Comparison of ENCODE assay signal across 1 cellular context in the genomic region with DNA sequence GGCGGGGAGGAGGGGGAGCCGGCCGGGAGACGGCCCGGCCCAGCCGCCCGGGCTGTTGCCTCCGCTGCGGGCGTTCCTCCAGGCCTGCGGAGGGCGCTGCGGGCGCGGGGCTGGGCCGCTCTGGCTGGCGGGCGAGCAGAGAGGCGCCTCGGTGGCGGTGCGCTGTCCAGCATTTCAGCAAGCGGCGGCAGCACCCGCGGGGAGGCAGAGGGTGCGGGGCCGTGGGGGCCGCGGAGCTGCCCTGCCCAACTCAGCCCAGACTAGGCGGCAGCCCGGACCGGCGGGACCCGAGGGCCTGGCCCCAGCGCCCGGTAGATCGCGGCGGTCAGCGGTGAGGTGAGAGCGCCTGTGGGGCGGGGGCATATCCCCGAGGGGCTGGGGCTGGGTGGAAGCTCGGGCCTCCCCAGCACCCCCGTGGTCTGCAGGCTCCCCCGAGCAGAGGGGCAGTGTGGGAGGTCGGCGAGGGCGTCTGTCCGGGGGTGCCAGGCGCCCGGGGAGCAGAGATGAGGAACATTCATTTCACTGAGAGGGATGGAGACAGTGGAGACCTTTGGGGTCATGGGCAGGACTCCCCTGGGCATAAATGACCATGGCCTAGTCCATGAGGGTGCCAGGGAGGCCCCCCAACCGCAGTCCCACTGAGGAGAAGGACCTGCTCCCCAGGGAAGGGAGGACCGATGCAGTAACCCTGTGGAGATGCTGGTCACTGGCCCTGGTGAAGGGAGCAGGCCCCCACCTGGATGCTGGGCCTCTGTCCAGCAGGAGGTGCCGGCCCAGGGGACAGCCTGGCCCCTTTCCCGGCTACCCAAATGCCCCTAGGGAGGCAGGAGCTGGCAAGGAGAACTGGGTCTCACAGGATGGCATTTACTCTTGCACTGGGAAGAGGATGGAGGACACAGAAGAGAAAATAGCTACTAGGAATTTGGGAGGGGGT.
A peak's percentile ranks its signal among the peaks of the same experiment; 100 is the strongest.
TF ChIP-seq lines count a peak whose summit lies in the region.

A gene with protein sequence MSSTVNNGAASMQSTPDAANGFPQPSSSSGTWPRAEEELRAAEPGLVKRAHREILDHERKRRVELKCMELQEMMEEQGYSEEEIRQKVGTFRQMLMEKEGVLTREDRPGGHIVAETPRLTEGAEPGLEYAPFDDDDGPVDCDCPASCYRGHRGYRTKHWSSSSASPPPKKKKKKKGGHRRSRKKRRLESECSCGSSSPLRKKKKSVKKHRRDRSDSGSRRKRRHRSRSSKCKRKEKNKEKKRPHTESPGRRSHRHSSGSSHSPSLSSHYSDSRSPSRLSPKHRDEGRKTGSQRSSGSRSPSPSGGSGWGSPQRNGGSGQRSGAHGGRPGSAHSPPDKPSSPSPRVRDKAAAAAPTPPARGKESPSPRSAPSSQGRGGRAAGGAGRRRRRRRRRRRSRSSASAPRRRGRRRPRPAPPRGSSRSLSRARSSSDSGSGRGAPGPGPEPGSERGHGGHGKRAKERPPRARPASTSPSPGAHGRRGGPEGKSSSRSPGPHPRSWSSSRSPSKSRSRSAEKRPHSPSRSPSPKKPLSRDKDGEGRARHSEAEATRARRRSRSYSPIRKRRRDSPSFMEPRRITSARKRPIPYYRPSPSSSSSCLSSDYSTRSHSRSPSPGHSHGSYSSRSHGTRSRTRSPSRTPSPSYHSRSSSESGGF (plus strand): TSS at position 165 of the 934 bp plus-strand sequence. CDS start 33,171 bp downstream, outside the sequence.

TF ChIP-seq in K562, 482 proteins besides CTCF, POLR2A, EP300 and RAD21 (continued from another document and continues in another):
- TF ChIP-seq, protein P1, sequence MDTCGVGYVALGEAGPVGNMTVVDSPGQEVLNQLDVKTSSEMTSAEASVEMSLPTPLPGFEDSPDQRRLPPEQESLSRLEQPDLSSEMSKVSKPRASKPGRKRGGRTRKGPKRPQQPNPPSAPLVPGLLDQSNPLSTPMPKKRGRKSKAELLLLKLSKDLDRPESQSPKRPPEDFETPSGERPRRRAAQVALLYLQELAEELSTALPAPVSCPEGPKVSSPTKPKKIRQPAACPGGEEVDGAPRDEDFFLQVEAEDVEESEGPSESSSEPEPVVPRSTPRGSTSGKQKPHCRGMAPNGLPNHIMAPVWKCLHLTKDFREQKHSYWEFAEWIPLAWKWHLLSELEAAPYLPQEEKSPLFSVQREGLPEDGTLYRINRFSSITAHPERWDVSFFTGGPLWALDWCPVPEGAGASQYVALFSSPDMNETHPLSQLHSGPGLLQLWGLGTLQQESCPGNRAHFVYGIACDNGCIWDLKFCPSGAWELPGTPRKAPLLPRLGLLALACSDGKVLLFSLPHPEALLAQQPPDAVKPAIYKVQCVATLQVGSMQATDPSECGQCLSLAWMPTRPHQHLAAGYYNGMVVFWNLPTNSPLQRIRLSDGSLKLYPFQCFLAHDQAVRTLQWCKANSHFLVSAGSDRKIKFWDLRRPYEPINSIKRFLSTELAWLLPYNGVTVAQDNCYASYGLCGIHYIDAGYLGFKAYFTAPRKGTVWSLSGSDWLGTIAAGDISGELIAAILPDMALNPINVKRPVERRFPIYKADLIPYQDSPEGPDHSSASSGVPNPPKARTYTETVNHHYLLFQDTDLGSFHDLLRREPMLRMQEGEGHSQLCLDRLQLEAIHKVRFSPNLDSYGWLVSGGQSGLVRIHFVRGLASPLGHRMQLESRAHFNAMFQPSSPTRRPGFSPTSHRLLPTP (IDR thresholded peaks at IDR 0.05; ENCODE audit: borderline replicate concordance, extremely low read depth, insufficient read length) = no peak
- TF ChIP-seq E2F3 (CRISPR knock-in tag; IDR thresholded peaks at IDR 0.05) (peak; percentile 32; the same call in 1 of the 2 replicates), ZNF507 (tag; conservative IDR thresholded peaks at IDR 0.05) (no peak), SMAD4 (CRISPR knock-in tag; conservative IDR thresholded peaks at IDR 0.05) (peak; percentile 85), ARID1B (IDR thresholded peaks at IDR 0.05) (no peak), SRF (CRISPR knock-in tag; IDR thresholded peaks at IDR 0.05) (peak in 1 of 2 experiments; percentile 84; a peak in 2 of 4 replicates), ZNF431 (CRISPR knock-in tag; IDR thresholded peaks at IDR 0.05) (0 out of 2 replicates have a peak, but pooled peaks have one; percentile 63), ZNF316 (IDR thresholded peaks at IDR 0.05) (no peak), BRD9 (IDR thresholded peaks at IDR 0.05; ENCODE audit: low read depth, partially characterized antibody) (no peak), ZNF699 (CRISPR knock-in tag; IDR thresholded peaks at IDR 0.05; ENCODE audit: insufficient replicate concordance) (no peak), ZNF212 (CRISPR knock-in tag; IDR thresholded peaks at IDR 0.05) (no peak), HNRNPUL1 (IDR thresholded peaks at IDR 0.05; ENCODE audit: low read length) (no peak), XRCC5 (IDR thresholded peaks at IDR 0.05; ENCODE audit: low read depth, low read length) (peak; percentile 94), MCM3 (IDR thresholded peaks at IDR 0.05) (no peak), NR3C1 (CRISPR knock-in tag; IDR thresholded peaks at IDR 0.05) (peak; percentile 97), TRIM28 (IDR thresholded peaks at IDR 0.05) (no peak), RBM14 (IDR thresholded peaks at IDR 0.05; ENCODE audit: borderline replicate concordance, insufficient read depth, low read depth, low read length) (no peak), FOSL1 (tag; conservative IDR thresholded peaks at IDR 0.05) (no peak), PHTF2 (CRISPR knock-in tag; IDR thresholded peaks at IDR 0.05) (no peak), ZNF586 (CRISPR knock-in tag; conservative IDR thresholded peaks at IDR 0.05) (no peak), SMARCE1 (IDR thresholded peaks at IDR 0.05) (no peak), HOXB6 (CRISPR knock-in tag; IDR thresholded peaks at IDR 0.05; ENCODE audit: borderline replicate concordance) (no peak), CCAR2 (IDR thresholded peaks at IDR 0.05; ENCODE audit: low read depth, low read length) (no peak), ELF4 (CRISPR knock-in tag; IDR thresholded peaks at IDR 0.05) (no peak), SIN3A (IDR thresholded peaks at IDR 0.05; ENCODE audit: borderline replicate concordance in 2 of 2, control insufficient read depth in 1 of 2, low read depth in 2 of 2, low read length in 2 of 2) (peak; percentile 61 to 92; a peak in 3 of 4 replicates), KDM1A (IDR thresholded peaks at IDR 0.05) (no peak), HNRNPK (IDR thresholded peaks at IDR 0.05; ENCODE audit: low read depth, low read length, poor library complexity, severe bottlenecking) (peak; percentile 100)
- TF ChIP-seq, protein P2, sequence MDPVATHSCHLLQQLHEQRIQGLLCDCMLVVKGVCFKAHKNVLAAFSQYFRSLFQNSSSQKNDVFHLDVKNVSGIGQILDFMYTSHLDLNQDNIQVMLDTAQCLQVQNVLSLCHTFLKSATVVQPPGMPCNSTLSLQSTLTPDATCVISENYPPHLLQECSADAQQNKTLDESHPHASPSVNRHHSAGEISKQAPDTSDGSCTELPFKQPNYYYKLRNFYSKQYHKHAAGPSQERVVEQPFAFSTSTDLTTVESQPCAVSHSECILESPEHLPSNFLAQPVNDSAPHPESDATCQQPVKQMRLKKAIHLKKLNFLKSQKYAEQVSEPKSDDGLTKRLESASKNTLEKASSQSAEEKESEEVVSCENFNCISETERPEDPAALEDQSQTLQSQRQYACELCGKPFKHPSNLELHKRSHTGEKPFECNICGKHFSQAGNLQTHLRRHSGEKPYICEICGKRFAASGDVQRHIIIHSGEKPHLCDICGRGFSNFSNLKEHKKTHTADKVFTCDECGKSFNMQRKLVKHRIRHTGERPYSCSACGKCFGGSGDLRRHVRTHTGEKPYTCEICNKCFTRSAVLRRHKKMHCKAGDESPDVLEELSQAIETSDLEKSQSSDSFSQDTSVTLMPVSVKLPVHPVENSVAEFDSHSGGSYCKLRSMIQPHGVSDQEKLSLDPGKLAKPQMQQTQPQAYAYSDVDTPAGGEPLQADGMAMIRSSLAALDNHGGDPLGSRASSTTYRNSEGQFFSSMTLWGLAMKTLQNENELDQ (CRISPR knock-in tag; IDR thresholded peaks at IDR 0.05; ENCODE audit: borderline replicate concordance) = no peak
- TF ChIP-seq, protein P3, sequence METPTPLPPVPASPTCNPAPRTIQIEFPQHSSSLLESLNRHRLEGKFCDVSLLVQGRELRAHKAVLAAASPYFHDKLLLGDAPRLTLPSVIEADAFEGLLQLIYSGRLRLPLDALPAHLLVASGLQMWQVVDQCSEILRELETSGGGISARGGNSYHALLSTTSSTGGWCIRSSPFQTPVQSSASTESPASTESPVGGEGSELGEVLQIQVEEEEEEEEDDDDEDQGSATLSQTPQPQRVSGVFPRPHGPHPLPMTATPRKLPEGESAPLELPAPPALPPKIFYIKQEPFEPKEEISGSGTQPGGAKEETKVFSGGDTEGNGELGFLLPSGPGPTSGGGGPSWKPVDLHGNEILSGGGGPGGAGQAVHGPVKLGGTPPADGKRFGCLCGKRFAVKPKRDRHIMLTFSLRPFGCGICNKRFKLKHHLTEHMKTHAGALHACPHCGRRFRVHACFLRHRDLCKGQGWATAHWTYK (CRISPR knock-in tag; IDR thresholded peaks at IDR 0.05) = peak; percentile 26; the same call in 1 of the 2 replicates
- TF ChIP-seq, protein P4, sequence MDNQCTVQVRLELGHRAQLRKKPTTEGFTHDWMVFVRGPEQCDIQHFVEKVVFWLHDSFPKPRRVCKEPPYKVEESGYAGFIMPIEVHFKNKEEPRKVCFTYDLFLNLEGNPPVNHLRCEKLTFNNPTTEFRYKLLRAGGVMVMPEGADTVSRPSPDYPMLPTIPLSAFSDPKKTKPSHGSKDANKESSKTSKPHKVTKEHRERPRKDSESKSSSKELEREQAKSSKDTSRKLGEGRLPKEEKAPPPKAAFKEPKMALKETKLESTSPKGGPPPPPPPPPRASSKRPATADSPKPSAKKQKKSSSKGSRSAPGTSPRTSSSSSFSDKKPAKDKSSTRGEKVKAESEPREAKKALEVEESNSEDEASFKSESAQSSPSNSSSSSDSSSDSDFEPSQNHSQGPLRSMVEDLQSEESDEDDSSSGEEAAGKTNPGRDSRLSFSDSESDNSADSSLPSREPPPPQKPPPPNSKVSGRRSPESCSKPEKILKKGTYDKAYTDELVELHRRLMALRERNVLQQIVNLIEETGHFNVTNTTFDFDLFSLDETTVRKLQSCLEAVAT (IDR thresholded peaks at IDR 0.05) = no peak
- TF ChIP-seq, protein P5, sequence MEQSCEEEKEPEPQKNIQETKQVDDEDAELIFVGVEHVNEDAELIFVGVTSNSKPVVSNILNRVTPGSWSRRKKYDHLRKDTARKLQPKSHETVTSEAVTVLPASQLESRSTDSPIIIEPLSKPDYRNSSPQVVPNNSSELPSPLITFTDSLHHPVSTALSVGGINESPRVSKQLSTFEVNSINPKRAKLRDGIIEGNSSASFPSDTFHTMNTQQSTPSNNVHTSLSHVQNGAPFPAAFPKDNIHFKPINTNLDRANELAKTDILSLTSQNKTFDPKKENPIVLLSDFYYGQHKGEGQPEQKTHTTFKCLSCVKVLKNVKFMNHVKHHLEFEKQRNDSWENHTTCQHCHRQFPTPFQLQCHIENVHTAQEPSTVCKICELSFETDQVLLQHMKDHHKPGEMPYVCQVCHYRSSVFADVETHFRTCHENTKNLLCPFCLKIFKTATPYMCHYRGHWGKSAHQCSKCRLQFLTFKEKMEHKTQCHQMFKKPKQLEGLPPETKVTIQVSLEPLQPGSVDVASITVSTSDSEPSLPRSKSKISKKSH (CRISPR knock-in tag; IDR thresholded peaks at IDR 0.05) = no peak
- TF ChIP-seq, protein P6, sequence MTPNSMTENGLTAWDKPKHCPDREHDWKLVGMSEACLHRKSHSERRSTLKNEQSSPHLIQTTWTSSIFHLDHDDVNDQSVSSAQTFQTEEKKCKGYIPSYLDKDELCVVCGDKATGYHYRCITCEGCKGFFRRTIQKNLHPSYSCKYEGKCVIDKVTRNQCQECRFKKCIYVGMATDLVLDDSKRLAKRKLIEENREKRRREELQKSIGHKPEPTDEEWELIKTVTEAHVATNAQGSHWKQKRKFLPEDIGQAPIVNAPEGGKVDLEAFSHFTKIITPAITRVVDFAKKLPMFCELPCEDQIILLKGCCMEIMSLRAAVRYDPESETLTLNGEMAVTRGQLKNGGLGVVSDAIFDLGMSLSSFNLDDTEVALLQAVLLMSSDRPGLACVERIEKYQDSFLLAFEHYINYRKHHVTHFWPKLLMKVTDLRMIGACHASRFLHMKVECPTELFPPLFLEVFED (CRISPR knock-in tag; conservative IDR thresholded peaks at IDR 0.05) = no peak
- TF ChIP-seq, protein P7, sequence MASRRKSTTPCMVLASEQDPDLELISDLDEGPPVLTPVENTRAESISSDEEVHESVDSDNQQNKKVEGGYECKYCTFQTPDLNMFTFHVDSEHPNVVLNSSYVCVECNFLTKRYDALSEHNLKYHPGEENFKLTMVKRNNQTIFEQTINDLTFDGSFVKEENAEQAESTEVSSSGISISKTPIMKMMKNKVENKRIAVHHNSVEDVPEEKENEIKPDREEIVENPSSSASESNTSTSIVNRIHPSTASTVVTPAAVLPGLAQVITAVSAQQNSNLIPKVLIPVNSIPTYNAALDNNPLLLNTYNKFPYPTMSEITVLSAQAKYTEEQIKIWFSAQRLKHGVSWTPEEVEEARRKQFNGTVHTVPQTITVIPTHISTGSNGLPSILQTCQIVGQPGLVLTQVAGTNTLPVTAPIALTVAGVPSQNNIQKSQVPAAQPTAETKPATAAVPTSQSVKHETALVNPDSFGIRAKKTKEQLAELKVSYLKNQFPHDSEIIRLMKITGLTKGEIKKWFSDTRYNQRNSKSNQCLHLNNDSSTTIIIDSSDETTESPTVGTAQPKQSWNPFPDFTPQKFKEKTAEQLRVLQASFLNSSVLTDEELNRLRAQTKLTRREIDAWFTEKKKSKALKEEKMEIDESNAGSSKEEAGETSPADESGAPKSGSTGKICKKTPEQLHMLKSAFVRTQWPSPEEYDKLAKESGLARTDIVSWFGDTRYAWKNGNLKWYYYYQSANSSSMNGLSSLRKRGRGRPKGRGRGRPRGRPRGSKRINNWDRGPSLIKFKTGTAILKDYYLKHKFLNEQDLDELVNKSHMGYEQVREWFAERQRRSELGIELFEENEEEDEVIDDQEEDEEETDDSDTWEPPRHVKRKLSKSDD (conservative IDR thresholded peaks at IDR 0.05; ENCODE audit: low read length) = 0 out of 2 replicates have a peak, but pooled peaks have one; percentile 39
- TF ChIP-seq, protein P8, sequence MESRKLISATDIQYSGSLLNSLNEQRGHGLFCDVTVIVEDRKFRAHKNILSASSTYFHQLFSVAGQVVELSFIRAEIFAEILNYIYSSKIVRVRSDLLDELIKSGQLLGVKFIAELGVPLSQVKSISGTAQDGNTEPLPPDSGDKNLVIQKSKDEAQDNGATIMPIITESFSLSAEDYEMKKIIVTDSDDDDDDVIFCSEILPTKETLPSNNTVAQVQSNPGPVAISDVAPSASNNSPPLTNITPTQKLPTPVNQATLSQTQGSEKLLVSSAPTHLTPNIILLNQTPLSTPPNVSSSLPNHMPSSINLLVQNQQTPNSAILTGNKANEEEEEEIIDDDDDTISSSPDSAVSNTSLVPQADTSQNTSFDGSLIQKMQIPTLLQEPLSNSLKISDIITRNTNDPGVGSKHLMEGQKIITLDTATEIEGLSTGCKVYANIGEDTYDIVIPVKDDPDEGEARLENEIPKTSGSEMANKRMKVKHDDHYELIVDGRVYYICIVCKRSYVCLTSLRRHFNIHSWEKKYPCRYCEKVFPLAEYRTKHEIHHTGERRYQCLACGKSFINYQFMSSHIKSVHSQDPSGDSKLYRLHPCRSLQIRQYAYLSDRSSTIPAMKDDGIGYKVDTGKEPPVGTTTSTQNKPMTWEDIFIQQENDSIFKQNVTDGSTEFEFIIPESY (CRISPR knock-in tag; IDR thresholded peaks at IDR 0.05) = peak; percentile 63
- TF ChIP-seq, protein P9, sequence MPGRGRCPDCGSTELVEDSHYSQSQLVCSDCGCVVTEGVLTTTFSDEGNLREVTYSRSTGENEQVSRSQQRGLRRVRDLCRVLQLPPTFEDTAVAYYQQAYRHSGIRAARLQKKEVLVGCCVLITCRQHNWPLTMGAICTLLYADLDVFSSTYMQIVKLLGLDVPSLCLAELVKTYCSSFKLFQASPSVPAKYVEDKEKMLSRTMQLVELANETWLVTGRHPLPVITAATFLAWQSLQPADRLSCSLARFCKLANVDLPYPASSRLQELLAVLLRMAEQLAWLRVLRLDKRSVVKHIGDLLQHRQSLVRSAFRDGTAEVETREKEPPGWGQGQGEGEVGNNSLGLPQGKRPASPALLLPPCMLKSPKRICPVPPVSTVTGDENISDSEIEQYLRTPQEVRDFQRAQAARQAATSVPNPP (IDR thresholded peaks at IDR 0.05; ENCODE audit: borderline replicate concordance, insufficient read depth, insufficient read length) = no peak
